In genomic region chr2:174510583-174511189, GRCh38 we compare ENCODE assay signal across 1 cellular context.
TF ChIP-seq lines count a peak whose summit lies in the region.

No MANE protein-coding gene starts in this region.

TF ChIP-seq in HEK293, 187 proteins besides CTCF, POLR2A, EP300 and RAD21 (continued from another document):
- TF ChIP-seq ZNF518A (tag by site-specific recombination; conservative IDR thresholded peaks at IDR 0.05; ENCODE audit: low read depth) (peak; percentile 53), TRIM28 (IDR thresholded peaks at IDR 0.05; ENCODE audit: borderline replicate concordance, low read length) (peak; percentile 99), MEIS1 (CRISPR knock-in tag; IDR thresholded peaks at IDR 0.05; ENCODE audit: borderline replicate concordance) (no peak), ZNF280D (tag by site-specific recombination; IDR thresholded peaks at IDR 0.05) (peak; percentile 93), SCRT1 (tag by site-specific recombination; IDR thresholded peaks at IDR 0.05; ENCODE audit: borderline replicate concordance) (no peak)
